2 cellular contexts compared by ENCODE assay signal in the genomic region with DNA sequence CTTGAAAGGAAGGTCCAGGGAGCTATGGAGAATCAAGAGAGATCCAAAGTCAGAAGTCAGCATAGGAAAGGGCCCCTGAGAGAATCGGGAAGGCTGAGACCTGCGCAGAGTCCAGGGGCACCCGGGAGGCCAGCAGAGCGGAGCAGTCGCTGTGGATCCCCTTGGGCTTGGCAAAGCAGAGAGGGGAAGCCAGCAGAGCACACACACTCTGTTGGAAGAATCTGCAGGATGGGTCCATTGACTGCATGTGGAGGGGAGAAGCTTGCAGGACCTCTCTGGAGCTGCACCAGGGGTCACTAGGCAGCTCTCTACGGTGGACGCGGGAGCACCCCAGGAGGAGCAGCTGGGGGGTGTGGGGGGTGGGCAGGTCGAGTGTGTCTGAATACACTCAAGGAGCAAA.
TF ChIP-seq lines count a peak whose summit lies in the region.

No MANE protein-coding gene starts in this region.

TF ChIP-seq in GM23338, 12 proteins besides CTCF, POLR2A, EP300 and RAD21 (continued from another document and continues in another):
- TF ChIP-seq NANOG (IDR thresholded peaks at IDR 0.05; ENCODE audit: borderline replicate concordance) (no peak), ZNF462 (CRISPR knock-in tag; IDR thresholded peaks at IDR 0.05) (no peak), POLR2AphosphoS5 (IDR thresholded peaks at IDR 0.05; ENCODE audit: low read depth) (no peak), CREB1 (CRISPR knock-in tag; IDR thresholded peaks at IDR 0.05; ENCODE audit: low read depth) (no peak), STAT1 (IDR thresholded peaks at IDR 0.05; ENCODE audit: unreplicated experiment) (no peak), JUNB (IDR thresholded peaks at IDR 0.05; ENCODE audit: unreplicated experiment) (no peak), ZNF331 (CRISPR knock-in tag; IDR thresholded peaks at IDR 0.05; ENCODE audit: low read depth) (no peak), ZNF114 (CRISPR knock-in tag; IDR thresholded peaks at IDR 0.05) (no peak), REST (IDR thresholded peaks at IDR 0.05; ENCODE audit: unreplicated experiment) (no peak)
- TF ChIP-seq, protein P1, sequence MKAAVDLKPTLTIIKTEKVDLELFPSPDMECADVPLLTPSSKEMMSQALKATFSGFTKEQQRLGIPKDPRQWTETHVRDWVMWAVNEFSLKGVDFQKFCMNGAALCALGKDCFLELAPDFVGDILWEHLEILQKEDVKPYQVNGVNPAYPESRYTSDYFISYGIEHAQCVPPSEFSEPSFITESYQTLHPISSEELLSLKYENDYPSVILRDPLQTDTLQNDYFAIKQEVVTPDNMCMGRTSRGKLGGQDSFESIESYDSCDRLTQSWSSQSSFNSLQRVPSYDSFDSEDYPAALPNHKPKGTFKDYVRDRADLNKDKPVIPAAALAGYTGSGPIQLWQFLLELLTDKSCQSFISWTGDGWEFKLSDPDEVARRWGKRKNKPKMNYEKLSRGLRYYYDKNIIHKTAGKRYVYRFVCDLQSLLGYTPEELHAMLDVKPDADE (IDR thresholded peaks at IDR 0.05): no peak

TF ChIP-seq in WTC11, 78 proteins besides CTCF, POLR2A, EP300 and RAD21:
- TF ChIP-seq TP53 (CRISPR knock-in tag; IDR thresholded peaks at IDR 0.05): no peak
- no peak for TF ChIP-seq NR1H2 (CRISPR knock-in tag; IDR thresholded peaks at IDR 0.05)
- no peak for TF ChIP-seq SMAD4 (CRISPR knock-in tag; IDR thresholded peaks at IDR 0.05)
- no peak for TF ChIP-seq GRHL2 (CRISPR knock-in tag; IDR thresholded peaks at IDR 0.05; ENCODE audit: insufficient replicate concordance, severe bottlenecking)
- TF ChIP-seq FOXK1 (CRISPR knock-in tag; IDR thresholded peaks at IDR 0.05): no peak
- TF ChIP-seq TEAD4 (CRISPR knock-in tag; IDR thresholded peaks at IDR 0.05): no peak
- no peak for TF ChIP-seq EMX1 (CRISPR knock-in tag; IDR thresholded peaks at IDR 0.05)
- no peak for TF ChIP-seq SOX15 (CRISPR knock-in tag; IDR thresholded peaks at IDR 0.05)
- TF ChIP-seq, protein P2, sequence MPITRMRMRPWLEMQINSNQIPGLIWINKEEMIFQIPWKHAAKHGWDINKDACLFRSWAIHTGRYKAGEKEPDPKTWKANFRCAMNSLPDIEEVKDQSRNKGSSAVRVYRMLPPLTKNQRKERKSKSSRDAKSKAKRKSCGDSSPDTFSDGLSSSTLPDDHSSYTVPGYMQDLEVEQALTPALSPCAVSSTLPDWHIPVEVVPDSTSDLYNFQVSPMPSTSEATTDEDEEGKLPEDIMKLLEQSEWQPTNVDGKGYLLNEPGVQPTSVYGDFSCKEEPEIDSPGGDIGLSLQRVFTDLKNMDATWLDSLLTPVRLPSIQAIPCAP (CRISPR knock-in tag; IDR thresholded peaks at IDR 0.05): no peak
- no peak for TF ChIP-seq ZNF532 (CRISPR knock-in tag; IDR thresholded peaks at IDR 0.05; ENCODE audit: borderline replicate concordance)
- TF ChIP-seq ETV6 (CRISPR knock-in tag; IDR thresholded peaks at IDR 0.05): no peak
- TF ChIP-seq NFE2L1 (CRISPR knock-in tag; IDR thresholded peaks at IDR 0.05): no peak
- no peak for TF ChIP-seq GTF2I (CRISPR knock-in tag; conservative IDR thresholded peaks at IDR 0.05)
TF ChIP-seq in WTC11: peak in this region for 0.
